Comparison of ENCODE assay signal across 12 cellular contexts in genomic region chr6:53180678-53181077, GRCh38. TPM values are rescaled to one million over a fixed set of nuclear protein-coding genes. Genes with fewer than 3 reads are reported as not detected.
DNase-seq lines count a peak whose midpoint lies in the region; ATAC-seq and TF ChIP-seq lines count a peak whose summit lies in the region.
"Had no signal": no experiment of that assay in that cellular context is flagged by ENCODE, and none has a peak within 500 bp of the region (broad histone marks: within the 10 kb centered on the region; RNA-seq: fewer than 3 reads in every experiment).

No MANE protein-coding gene starts in this region.

- H3K4me1 ChIP-seq in DND-41 (ENCODE audit: insufficient read depth, low read length) (peaks cover 17% of the 10 kb centered on the region), OCI-LY1 (ENCODE audit: insufficient read depth, low read length, severe bottlenecking) (peaks cover 36% of the 10 kb centered on the region)
- H3K4me1 ChIP-seq: A549 had no signal

- H3K4me1 Mint-ChIP-seq in chondrocyte (ENCODE audit: low read depth), result peaks cover 36% of the 10 kb centered on the region
- peaks cover 14% of the 10 kb centered on the region for H3K4me1 Mint-ChIP-seq in osteocyte (ENCODE audit: unreplicated experiment)
- peaks cover 12 to 22% (median 22%) of the 10 kb centered on the region in 3 donors for H3K4me1 Mint-ChIP-seq in T-cell

- H2AFZ ChIP-seq in DND-41 (ENCODE audit: low read depth, low read length) (no peak overlapping the region), OCI-LY1 (ENCODE audit: low read length) (no peak overlapping the region)
- H2AFZ ChIP-seq: GM23248 had no signal

- H3K27ac Mint-ChIP-seq in chondrocyte (ENCODE audit: unreplicated experiment), result peak overlapping the region; percentile 91
- H3K27ac Mint-ChIP-seq in osteocyte (ENCODE audit: unreplicated experiment), result peak overlapping the region; percentile 92
- peak overlapping the region in 1 of 2 donors; percentile 48 for H3K27ac Mint-ChIP-seq in T-cell
- H3K27ac Mint-ChIP-seq: H9 had no signal

- H4K20me1 ChIP-seq in DND-41 (ENCODE audit: insufficient read depth, low read length) (no peaks in the 10 kb centered on the region), OCI-LY1 (ENCODE audit: insufficient read depth, low read length) (no peaks in the 10 kb centered on the region)

- no peaks in the 10 kb centered on the region for H3F3A ChIP-seq in OCI-LY1 (ENCODE audit: insufficient read depth, low read length)

- H3K4me3 ChIP-seq in DND-41 (ENCODE audit: low read depth in 1 of 2, low read length in 2 of 2) (no peak overlapping the region), OCI-LY1 (ENCODE audit: low read depth, low read length, poor library complexity, severe bottlenecking) (no peak overlapping the region)
- H3K4me3 ChIP-seq: A549, GM23248 had no signal

- H3K79me2 ChIP-seq in DND-41 (ENCODE audit: insufficient read depth, low read length) (no peaks in the 10 kb centered on the region), OCI-LY1 (ENCODE audit: insufficient read depth, low read length) (no peaks in the 10 kb centered on the region)

- peaks cover 1% of the 10 kb centered on the region for H3K36me3 Mint-ChIP-seq in chondrocyte (ENCODE audit: low read depth)
- H3K36me3 Mint-ChIP-seq in osteocyte (ENCODE audit: unreplicated experiment), result no peaks in the 10 kb centered on the region
- H3K36me3 Mint-ChIP-seq in T-cell, result no peaks in the 10 kb centered on the region
- H3K36me3 Mint-ChIP-seq: CD14-positive monocyte; CD8-positive, alpha-beta T cell had no signal

- H3K9me3 Mint-ChIP-seq in chondrocyte (ENCODE audit: low read depth), result no peaks in the 10 kb centered on the region
- no peaks in the 10 kb centered on the region for H3K9me3 Mint-ChIP-seq in osteocyte (ENCODE audit: unreplicated experiment)
- H3K9me3 Mint-ChIP-seq in T-cell, result no peaks in the 10 kb centered on the region
- H3K9me3 Mint-ChIP-seq: CD8-positive, alpha-beta T cell; H9 had no signal

- H3K9ac ChIP-seq in DND-41 (ENCODE audit: low read depth, low read length) (no peak overlapping the region), OCI-LY1 (ENCODE audit: low read length) (no peak overlapping the region)
- H3K9ac ChIP-seq: GM23248 had no signal

- H3K27me3 Mint-ChIP-seq in chondrocyte (ENCODE audit: low read depth) (no peaks in the 10 kb centered on the region), osteocyte (ENCODE audit: unreplicated experiment) (no peaks in the 10 kb centered on the region), T-cell (no peaks in the 10 kb centered on the region)

- H3K27ac ChIP-seq in DND-41 (ENCODE audit: low read length), result no peak overlapping the region
- H3K27ac ChIP-seq in OCI-LY1 (ENCODE audit: low read depth, low read length, poor library complexity, severe bottlenecking), result peak overlapping the region; percentile 88
- H3K27ac ChIP-seq: A549, GM23248 had no signal

- no peaks in the 10 kb centered on the region for H3K9me2 ChIP-seq in OCI-LY1 (ENCODE audit: low read depth, low read length)

- ATAC-seq in DND-41 (ENCODE audit: insufficient read depth, low read depth), result no peak
- ATAC-seq in T-cell (replicated peaks in 1 of 4), result no peak
- ATAC-seq: A549 had no signal

- TF ChIP-seq CTCF in DND-41 (IDR thresholded peaks at IDR 0.05; ENCODE audit: borderline replicate concordance, extremely low read depth, low read length, poor library complexity, severe bottlenecking) (no peak), OCI-LY1 (IDR thresholded peaks at IDR 0.05; ENCODE audit: low read length) (no peak), chondrocyte (IDR thresholded peaks at IDR 0.05) (no peak), osteocyte (IDR thresholded peaks at IDR 0.05) (no peak)

- CTCF ChIA-PET in T-cell (lab: Charles Lee), result interaction anchor here in 1 of 2 donors (0.9 to 1.3 kb wide), 2 partner anchors 10 to 230 kb away, joined by 3 read pairs; no protein-coding TSS in a partner anchor

- no peaks in the 10 kb centered on the region for H3K27me3 ChIP-seq in DND-41 (ENCODE audit: insufficient read depth, low read length, poor library complexity)
- H3K27me3 ChIP-seq in OCI-LY1 (ENCODE audit: insufficient read depth, low read length), result no peaks in the 10 kb centered on the region

- H3K4me3 Mint-ChIP-seq in chondrocyte (ENCODE audit: unreplicated experiment) (no peak overlapping the region), osteocyte (ENCODE audit: unreplicated experiment) (no peak overlapping the region), T-cell (no peak overlapping the region)
- H3K4me3 Mint-ChIP-seq: CD8-positive, alpha-beta T cell; H9 had no signal

- H3K4me2 ChIP-seq in DND-41 (ENCODE audit: insufficient read depth, low read length), result 0 out of 2 replicates have a peak overlapping the region, but pooled peaks have one; percentile 9
- peak overlapping the region; percentile 57; the same call in 1 of the 2 replicates for H3K4me2 ChIP-seq in OCI-LY1 (ENCODE audit: low read length)
- H3K4me2 ChIP-seq: A549 had no signal

- POLR2A ChIA-PET in T-cell (lab: Charles Lee), result interaction anchor here in 1 of 2 donors (0.5 kb wide), 1 partner anchor 178 kb away, joined by 5 read pairs; no protein-coding TSS in a partner anchor

- no peak for DNase-seq in DND-41
- no peak for DNase-seq in chondrocyte (ENCODE audit: low spot score)
- no peak for DNase-seq in osteocyte (ENCODE audit: extremely low spot score, unreplicated experiment)
- no peak for DNase-seq in NCI-H1092 (lab: John Stamatoyannopoulos, UW)
- DNase-seq in T-cell, result no peak
- DNase-seq: GM23248, H9 had no signal

- H3K36me3 ChIP-seq in DND-41 (ENCODE audit: insufficient read depth, low read length), result no peaks in the 10 kb centered on the region
- no peaks in the 10 kb centered on the region for H3K36me3 ChIP-seq in OCI-LY1 (ENCODE audit: insufficient read depth, low read length)

- H3K9me3 ChIP-seq in DND-41 (ENCODE audit: insufficient read depth, low read length, severe bottlenecking) (no peaks in the 10 kb centered on the region), OCI-LY1 (ENCODE audit: low read length) (no peaks in the 10 kb centered on the region)
- H3K9me3 ChIP-seq: A549 had no signal

RNA-seq across cellular contexts. Expression of gene GCM1, which starts 32.0 kb away (rescaled TPM):
- total RNA-seq in chondrocyte, result not detected in 3 replicates
- not detected in 2 replicates for total RNA-seq in osteocyte
- total RNA-seq in T-cell, result under 1 TPM in 2 of 5 donors, not detected in 3; 0.12 to 0.23 TPM
- total RNA-seq: GM23248, H9, HT1080 had no signal
